30 cellular contexts compared by ENCODE assay signal in genomic region chr4:22063613-22064012, GRCh38.
"Had no signal": no experiment of that assay in that cellular context is flagged by ENCODE, and none has a peak within 500 bp of the region (broad histone marks: within the 10 kb centered on the region; RNA-seq: fewer than 3 reads in every experiment).

No MANE protein-coding gene starts in this region.

- H3K36me3 ChIP-seq: brain microvascular endothelial cell, esophagus squamous epithelium had no signal

- FAIRE-seq: astrocyte, bronchial epithelial cell, frontal cortex had no signal

- DNase-seq: activated CD4-positive, alpha-beta memory T cell treated with anti-CD3 and anti-CD28 coated beads for 36 hours; activated CD4-positive, alpha-beta T cell treated with anti-CD3 and anti-CD28 coated beads for 36 hours; activated CD4-positive, alpha-beta T cell treated with anti-CD3 and anti-CD28 coated beads, Interleukin-2, amount 10 ng/mL, durations not matched to agents 24 days and 14 days; activated CD4-positive, CD25-positive, alpha-beta regulatory T cell; activated CD4-positive, CD25-positive, alpha-beta regulatory T cell treated with anti-CD3 and anti-CD28 coated beads, Interleukin-2, amount 50 U/mL, for 72 hours; activated CD8-positive, alpha-beta memory T cell treated with anti-CD3 and anti-CD28 coated beads, Interleukin-2, amount 10 ng/mL, durations not matched to agents 7 days and 5 days; activated CD8-positive, alpha-beta memory T cell treated with anti-CD3 and anti-CD28 coated beads, Interleukin-2, amount 50 U/mL, for 4 hours; activated CD8-positive, alpha-beta T cell treated with anti-CD3 and anti-CD28 coated beads, Interleukin-2, amount 10 ng/mL, durations not matched to agents 7 days and 5 days; activated gamma-delta T cell; activated naive CD4-positive, alpha-beta T cell; activated naive CD4-positive, alpha-beta T cell treated with anti-CD3 and anti-CD28 coated beads, Interleukin-2, amount 10 ng/mL, durations not matched to agents 7 days and 5 days; activated naive CD8-positive, alpha-beta T cell treated with anti-CD3 and anti-CD28 coated beads, Interleukin-2, amount 10 ng/mL, durations not matched to agents 7 days and 5 days; activated T-cell treated with anti-CD3 and anti-CD28 coated beads, Interleukin-2, amount 50 U/mL, for 24 hours; activated T-cell treated with anti-CD3 and anti-CD28 coated beads, Interleukin-2, amount 50 U/mL, for 72 hours; amniotic stem cell; anterior cingulate cortex; brain microvascular endothelial cell; dorsolateral prefrontal cortex; effector memory CD4-positive, alpha-beta T cell; endodermal cell; erythroblast; esophagus squamous epithelium; foreskin fibroblast; head of caudate nucleus; T-helper 2 cell had no signal

- ATAC-seq: activated CD4-positive, alpha-beta T cell treated with anti-CD3 and anti-CD28 coated beads for 36 hours; activated CD8-positive, alpha-beta memory T cell treated with anti-CD3 and anti-CD28 coated beads, Interleukin-2, amount 10 ng/mL, durations not matched to agents 7 days and 5 days; activated CD8-positive, alpha-beta T cell treated with anti-CD3 and anti-CD28 coated beads, Interleukin-2, amount 10 ng/mL, durations not matched to agents 7 days and 5 days; activated naive CD4-positive, alpha-beta T cell treated with anti-CD3 and anti-CD28 coated beads, Interleukin-2, amount 50 U/mL, for 72 hours; activated T-cell treated with anti-CD3 and anti-CD28 coated beads, Interleukin-2, amount 50 U/mL, for 72 hours had no signal

- H3K27me3 ChIP-seq: brain microvascular endothelial cell, dorsolateral prefrontal cortex, esophagus squamous epithelium had no signal

- H3K4me3 ChIP-seq: coronary artery, dorsolateral prefrontal cortex, esophagus squamous epithelium had no signal

- H3K4me1 ChIP-seq: esophagus squamous epithelium had no signal

- H3K27ac ChIP-seq: brain microvascular endothelial cell, coronary artery, dorsolateral prefrontal cortex, esophagus squamous epithelium had no signal

- H3K9me3 ChIP-seq: esophagus squamous epithelium had no signal
